Comparison of ENCODE assay signal across 25 cellular contexts in the genomic region with DNA sequence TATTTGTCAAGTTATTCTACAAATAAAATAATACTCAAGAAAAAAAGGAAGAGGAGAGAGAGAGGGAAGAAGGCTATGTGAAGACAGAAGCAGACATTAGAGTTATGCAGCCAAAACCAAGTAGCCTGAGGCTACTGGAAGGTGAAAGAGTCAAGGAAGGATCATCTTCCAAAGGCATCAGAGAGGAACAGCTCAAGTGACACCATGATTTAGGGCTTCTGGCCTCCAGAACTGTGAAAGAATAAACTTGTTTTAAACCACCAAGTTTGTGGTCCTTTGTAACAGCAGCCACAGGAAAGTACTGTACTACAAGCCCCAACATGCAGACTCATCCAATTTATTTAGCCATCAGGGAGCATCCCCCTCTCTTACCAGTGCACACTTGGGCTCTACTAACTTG.
"Had no signal": no experiment of that assay in that cellular context is flagged by ENCODE, and none has a peak within 500 bp of the region (broad histone marks: within the 10 kb centered on the region; RNA-seq: fewer than 3 reads in every experiment).

No MANE protein-coding gene starts in this region.

- H3K4me1 ChIP-seq: ascending aorta, body of pancreas had no signal

- H3K27ac ChIP-seq: ascending aorta, body of pancreas had no signal

- H3K36me3 ChIP-seq: ascending aorta had no signal

- H3K36me3 Mint-ChIP-seq: activated CD8-positive, alpha-beta memory T cell treated with anti-CD3 and anti-CD28 coated beads, Interleukin-2, amount 10 ng/mL, durations not matched to agents 7 days and 5 days had no signal

- H3K4me1 Mint-ChIP-seq: activated B cell treated with CpG ODN at 0.5 μM for 24 hours; activated CD4-positive, alpha-beta T cell treated with anti-CD3 and anti-CD28 coated beads, Interleukin-2, amount 10 ng/mL, durations not matched to agents 24 days and 14 days; activated CD8-positive, alpha-beta memory T cell treated with anti-CD3 and anti-CD28 coated beads, Interleukin-2, amount 10 ng/mL, durations not matched to agents 7 days and 5 days; activated naive CD8-positive, alpha-beta T cell treated with anti-CD3 and anti-CD28 coated beads, Interleukin-2, amount 50 U/mL, for 24 hours; T-helper 17 cell had no signal

- H3K27me3 Mint-ChIP-seq: activated B cell treated with CpG ODN at 0.5 μM for 24 hours; activated CD4-positive, alpha-beta T cell treated with anti-CD3 and anti-CD28 coated beads, Interleukin-2, amount 10 ng/mL, durations not matched to agents 24 days and 14 days; activated CD8-positive, alpha-beta memory T cell treated with anti-CD3 and anti-CD28 coated beads, Interleukin-2, amount 10 ng/mL, durations not matched to agents 7 days and 5 days; activated naive CD8-positive, alpha-beta T cell treated with anti-CD3 and anti-CD28 coated beads, Interleukin-2, amount 50 U/mL, for 24 hours; T-helper 17 cell had no signal

- H3K27me3 ChIP-seq: ascending aorta, body of pancreas had no signal

- H3K27ac Mint-ChIP-seq: activated B cell treated with CpG ODN at 0.5 μM for 24 hours; activated CD4-positive, alpha-beta T cell treated with anti-CD3 and anti-CD28 coated beads, Interleukin-2, amount 10 ng/mL, durations not matched to agents 24 days and 14 days; activated CD8-positive, alpha-beta memory T cell treated with anti-CD3 and anti-CD28 coated beads, Interleukin-2, amount 10 ng/mL, durations not matched to agents 7 days and 5 days; activated naive CD4-positive, alpha-beta T cell treated with anti-CD3 and anti-CD28 coated beads, Interleukin-2, amount 50 U/mL, for 72 hours; activated naive CD8-positive, alpha-beta T cell treated with anti-CD3 and anti-CD28 coated beads, Interleukin-2, amount 50 U/mL, for 24 hours; T-helper 17 cell had no signal

- H3K4me3 Mint-ChIP-seq: activated B cell treated with CpG ODN at 0.5 μM for 24 hours; activated CD4-positive, alpha-beta T cell treated with anti-CD3 and anti-CD28 coated beads, Interleukin-2, amount 10 ng/mL, durations not matched to agents 24 days and 14 days; activated CD8-positive, alpha-beta memory T cell treated with anti-CD3 and anti-CD28 coated beads, Interleukin-2, amount 10 ng/mL, durations not matched to agents 7 days and 5 days; activated naive CD8-positive, alpha-beta T cell treated with anti-CD3 and anti-CD28 coated beads, Interleukin-2, amount 50 U/mL, for 24 hours; activated T-cell treated with anti-CD3 and anti-CD28 coated beads, Interleukin-2, amount 50 U/mL, for 4 hours; T-helper 17 cell had no signal

- DNase-seq: activated B cell treated with CpG ODN at 0.5 μM for 24 hours; activated CD4-positive, alpha-beta T cell treated with anti-CD3 and anti-CD28 coated beads for 1 hour; activated CD4-positive, alpha-beta T cell treated with anti-CD3 and anti-CD28 coated beads, Interleukin-2, amount 10 ng/mL, durations not matched to agents 24 days and 14 days; activated CD4-positive, alpha-beta T cell treated with anti-CD3 and anti-CD28 coated beads, Interleukin-2, amount 50 U/mL, for 48 hours; activated CD8-positive, alpha-beta memory T cell treated with anti-CD3 and anti-CD28 coated beads, Interleukin-2, amount 10 ng/mL, durations not matched to agents 7 days and 5 days; activated effector memory CD4-positive, alpha-beta T cell treated with anti-CD3 and anti-CD28 coated beads, Interleukin-2, amount 50 U/mL, for 16 hours; activated naive CD4-positive, alpha-beta T cell treated with Interleukin-2 at 50 U/mL for 16 hours; activated naive CD8-positive, alpha-beta T cell treated with anti-CD3 and anti-CD28 coated beads, Interleukin-2, amount 50 U/mL, for 24 hours; activated T-cell treated with anti-CD3 and anti-CD28 coated beads, Interleukin-2, amount 50 U/mL, for 4 hours; amniotic stem cell; body of pancreas; central memory CD4-positive, alpha-beta T cell; Karpas-422; NCI-H1048; NCI-H146; NCI-H187 treated with DMSO at 0.1 percent for 48 hours; NCI-H2081 treated with DMSO at 0.1 percent for 48 hours; NCI-H345; NCI-H510A; NCI-H526 treated with DMSO at 0.1 percent for 48 hours; SHP77; T-helper 17 cell; T-helper 9 cell had no signal

- H3K4me3 ChIP-seq: ascending aorta, body of pancreas had no signal

- ATAC-seq: activated CD8-positive, alpha-beta memory T cell treated with anti-CD3 and anti-CD28 coated beads, Interleukin-2, amount 10 ng/mL, durations not matched to agents 7 days and 5 days; activated naive CD4-positive, alpha-beta T cell treated with anti-CD3 and anti-CD28 coated beads, Interleukin-2, amount 50 U/mL, for 72 hours; activated naive CD8-positive, alpha-beta T cell treated with anti-CD3 and anti-CD28 coated beads, Interleukin-2, amount 50 U/mL, for 24 hours; activated T-cell treated with anti-CD3 and anti-CD28 coated beads, Interleukin-2, amount 50 U/mL, for 4 hours; body of pancreas; T-helper 17 cell had no signal

- H3K9me3 ChIP-seq: ascending aorta, body of pancreas had no signal
